22 cellular contexts compared by ENCODE assay signal in genomic region chr4:174930895-174931294, GRCh38. TPM values are rescaled to one million over a fixed set of nuclear protein-coding genes. Genes with fewer than 3 reads are reported as not detected.
A peak's percentile ranks its signal among the peaks of the same experiment; 100 is the strongest.
DNase-seq lines count a peak whose midpoint lies in the region; ATAC-seq and TF ChIP-seq lines count a peak whose summit lies in the region.
"Had no signal": no experiment of that assay in that cellular context is flagged by ENCODE, and none has a peak within 500 bp of the region (broad histone marks: within the 10 kb centered on the region; RNA-seq: fewer than 3 reads in every experiment).

No MANE protein-coding gene starts in this region.

- H3K27me3 ChIP-seq in BLaER1 treated with 17β-estradiol and CSF1 and Interleukin-3, amounts not matched to agents 10 nM and 100 nM, result no peaks in the 10 kb centered on the region
- H3K27me3 ChIP-seq in OCI-LY3 (ENCODE audit: low read depth, low read length), result no peaks in the 10 kb centered on the region
- H3K27me3 ChIP-seq in neuronal stem cell (ENCODE audit: control insufficient read depth in 3 of 3, insufficient read depth in 3 of 3, low read depth in 1 of 3, low read length in 3 of 3), result no peaks in the 10 kb centered on the region

- peaks cover 9 to 39% (median 25%) of the 10 kb centered on the region in 11 experiments; a peak in 20 of 22 replicates for H3K9me3 ChIP-seq in BLaER1 treated with 17β-estradiol and CSF1 and Interleukin-3, amounts not matched to agents 10 nM and 100 nM (replicated peaks in 1 of 11)
- H3K9me3 ChIP-seq in OCI-LY3 (ENCODE audit: insufficient read depth, low read length), result peaks cover 10% of the 10 kb centered on the region; the same call in 1 of the 2 replicates
- no peaks in the 10 kb centered on the region for H3K9me3 ChIP-seq in neuronal stem cell (replicated peaks in 1 of 2; ENCODE audit: control insufficient read depth in 2 of 2, insufficient read depth in 1 of 2, low read depth in 1 of 2, low read length in 2 of 2)

- no peak overlapping the region for H3K4me3 ChIP-seq in BLaER1 treated with 17β-estradiol and CSF1 and Interleukin-3, amounts not matched to agents 10 nM and 100 nM
- peak overlapping the region; percentile 34 for H3K4me3 ChIP-seq in OCI-LY3 (ENCODE audit: low read length)
- H3K4me3 ChIP-seq in neuronal stem cell (ENCODE audit: low read length in 2 of 2), result no peak overlapping the region
- H3K4me3 ChIP-seq: PC-9, SK-N-MC had no signal

- no peak for TF ChIP-seq CTCF in OCI-LY3 (IDR thresholded peaks at IDR 0.05; ENCODE audit: low read depth, low read length)

- no peaks in the 10 kb centered on the region; a peak in 1 of 22 replicates for H3K36me3 ChIP-seq in BLaER1 treated with 17β-estradiol and CSF1 and Interleukin-3, amounts not matched to agents 10 nM and 100 nM
- H3K36me3 ChIP-seq in OCI-LY3 (replicated peaks; ENCODE audit: low read depth, low read length), result peaks cover 31% of the 10 kb centered on the region
- H3K36me3 ChIP-seq in neuronal stem cell (replicated peaks in 1 of 2; ENCODE audit: control insufficient read depth in 2 of 2, insufficient read depth in 2 of 2, low read length in 2 of 2), result no peaks in the 10 kb centered on the region

- H3K4me1 Mint-ChIP-seq in memory B cell, result peaks cover 31% of the 10 kb centered on the region

- H3K79me2 ChIP-seq in OCI-LY3 (ENCODE audit: low read length), result no peaks in the 10 kb centered on the region

- no peaks in the 10 kb centered on the region for H3K27me3 Mint-ChIP-seq in memory B cell

- no peaks in the 10 kb centered on the region for H4K20me1 ChIP-seq in BLaER1 treated with 17β-estradiol and CSF1 and Interleukin-3, amounts not matched to agents 10 nM and 100 nM
- H4K20me1 ChIP-seq in OCI-LY3 (ENCODE audit: insufficient read depth, low read length), result no peaks in the 10 kb centered on the region

- no peak for DNase-seq in memory B cell (ENCODE audit: low spot score in 2 of 2)
- no peak for DNase-seq in NOMO-1 (lab: John Stamatoyannopoulos, UW; ENCODE audit: unreplicated experiment in 2 of 2)
- DNase-seq in RKO (ENCODE audit: low spot score), result no peak
- DNase-seq in neuronal stem cell (ENCODE audit: low spot score), result no peak
- DNase-seq: AML-193, EL, KBM-7, NCI-H1092 treated with DMSO at 0.1 percent for 48 hours, NCI-H1930, NCI-H2227 treated with DMSO at 0.1 percent for 48 hours, NCI-H510A, PC-9, SHP77 treated with DMSO at 0.1 percent for 48 hours, T-helper 2 cell had no signal

- H3K9ac ChIP-seq in BLaER1 treated with 17β-estradiol and CSF1 and Interleukin-3, amounts not matched to agents 10 nM and 100 nM, result peak overlapping the region in 4 of 11 experiments; percentile 20 to 41 (median 32); a peak in 4 of 22 replicates
- H3K9ac ChIP-seq in OCI-LY3 (ENCODE audit: low read length) (peak overlapping the region; percentile 95), neuronal stem cell (ENCODE audit: low read depth, low read length, poor library complexity) (no peak overlapping the region)

- no peak overlapping the region for H2AK5ac ChIP-seq in neuronal stem cell (ENCODE audit: low read depth, low read length)

- H3K4ac ChIP-seq in neuronal stem cell (ENCODE audit: low read length), result no peak overlapping the region

- peak overlapping the region; percentile 90 for H3K27ac Mint-ChIP-seq in memory B cell

- peak; percentile 29 for ATAC-seq in HG02885 (IDR thresholded peaks at IDR 0.05; ENCODE audit: poor library complexity, unreplicated experiment)
- ATAC-seq in memory B cell (ENCODE audit: low read depth), result no peak
- ATAC-seq: HepG2 had no signal

- no peak overlapping the region for H4K91ac ChIP-seq in neuronal stem cell (ENCODE audit: low read depth, low read length, poor library complexity)

- H3K36me3 Mint-ChIP-seq in memory B cell, result no peaks in the 10 kb centered on the region

- no peak overlapping the region for H4K8ac ChIP-seq in neuronal stem cell (ENCODE audit: low read depth, low read length)

- peak overlapping the region; percentile 49; the same call in 1 of the 2 replicates for H2AFZ ChIP-seq in OCI-LY3 (ENCODE audit: low read depth, low read length)
- no peak overlapping the region for H2AFZ ChIP-seq in neuronal stem cell (ENCODE audit: low read length)
- H2AFZ ChIP-seq: PC-9 had no signal

- no peak overlapping the region for H3K18ac ChIP-seq in neuronal stem cell (ENCODE audit: low read length)

- no CpG with 5 or more reads among the region's 5 CpGs for WGBS in neuronal stem cell (ENCODE audit: extremely low coverage in 2 of 2, insufficient read length in 2 of 2, insufficient replicate concordance in 1 of 2), 2 donors

- H3K4me3 Mint-ChIP-seq in memory B cell, result peak overlapping the region; percentile 59

- H3K14ac ChIP-seq in neuronal stem cell (ENCODE audit: low read length), result no peak overlapping the region

- no peak overlapping the region for H2BK120ac ChIP-seq in neuronal stem cell (ENCODE audit: low read depth, low read length)

- no peak overlapping the region for H2BK15ac ChIP-seq in neuronal stem cell (ENCODE audit: low read length)

- H3K4me1 ChIP-seq in BLaER1 treated with 17β-estradiol and CSF1 and Interleukin-3, amounts not matched to agents 10 nM and 100 nM, result peaks cover 42 to 76% (median 57%) of the 10 kb centered on the region in 10 experiments
- H3K4me1 ChIP-seq in OCI-LY3 (ENCODE audit: low read length) (peaks cover 89% of the 10 kb centered on the region), neuronal stem cell (ENCODE audit: control insufficient read depth in 2 of 2, insufficient read depth in 1 of 2, low read depth in 1 of 2, low read length in 2 of 2) (no peaks in the 10 kb centered on the region)

- H3K79me1 ChIP-seq in neuronal stem cell (ENCODE audit: low read depth, low read length), result no peaks in the 10 kb centered on the region

- H3K27ac ChIP-seq in BLaER1 treated with 17β-estradiol and CSF1 and Interleukin-3, amounts not matched to agents 10 nM and 100 nM, result peak overlapping the region in 9 of 11 experiments; percentile 6 to 91 (median 87); a peak in 14 of 22 replicates
- peak overlapping the region; percentile 95 for H3K27ac ChIP-seq in OCI-LY3 (ENCODE audit: low read length)
- no peak overlapping the region for H3K27ac ChIP-seq in neuronal stem cell (replicated peaks; ENCODE audit: low read length)
- H3K27ac ChIP-seq: HL-60, PC-9, RWPE1, SK-N-MC had no signal

- no peak overlapping the region for H3K23ac ChIP-seq in neuronal stem cell (ENCODE audit: low read depth, low read length, poor library complexity)

- no peak overlapping the region for H2BK12ac ChIP-seq in neuronal stem cell (ENCODE audit: low read length)

- no peak overlapping the region for H2BK5ac ChIP-seq in neuronal stem cell (ENCODE audit: low read length)

- peaks cover 6% of the 10 kb centered on the region for H3K9me3 Mint-ChIP-seq in memory B cell

- H3K4me2 ChIP-seq in BLaER1 treated with 17β-estradiol and CSF1 and Interleukin-3, amounts not matched to agents 10 nM and 100 nM, result peak overlapping the region; percentile 6 to 80 (median 43); a peak in 19 of 22 replicates
- H3K4me2 ChIP-seq in OCI-LY3 (ENCODE audit: low read length) (peak overlapping the region; percentile 83), neuronal stem cell (ENCODE audit: insufficient read depth, low read length, poor library complexity, severe bottlenecking) (no peak overlapping the region)
- H3K4me2 ChIP-seq: PC-9 had no signal

RNA-seq across cellular contexts. Expression of gene ADAM29, which starts 12.7 kb away (rescaled TPM):
- 0.01 TPM for polyA plus RNA-seq in neuronal stem cell (2013, experiment 1 of 2)
- polyA plus RNA-seq in neuronal stem cell (2013, experiment 2 of 2), result 0.01 TPM
- polyA plus RNA-seq: AG04450, HepG2 had no signal
